In genomic region chr6:90098025-90098474, GRCh38 we compare ENCODE assay signal across 8 cellular contexts.
A peak's percentile ranks its signal among the peaks of the same experiment; 100 is the strongest.
DNase-seq lines count a peak whose midpoint lies in the region; ATAC-seq and TF ChIP-seq lines count a peak whose summit lies in the region.

No MANE protein-coding gene starts in this region.

- H3K27me3 Mint-ChIP-seq in Caco-2 (ENCODE audit: insufficient read depth, unreplicated experiment) = peaks cover 19% of the 10 kb centered on the region
- H3K27me3 Mint-ChIP-seq in natural killer cell treated with Interleukin-12 subunit alpha and Interleukin-12 subunit beta and Interleukin-15 and Interleukin-18, amount 100 ng/mL, for 72 hours = peaks cover 16 to 22% of the 10 kb centered on the region in 2 donors
- H3K27me3 Mint-ChIP-seq in activated T-helper 17 cell treated with anti-CD3 and anti-CD28 coated beads, Interleukin-2, amount 50 U/mL, for 72 hours = no peaks in the 10 kb centered on the region

- no peak overlapping the region for H3K4me3 ChIP-seq in Caco-2 (ENCODE audit: low read depth, low read length)

- DNase-seq in Caco-2 (no peak), NOMO-1 treated with dmso at 0.1 percent for 144 hours (lab: John Stamatoyannopoulos, UW; ENCODE audit: unreplicated experiment) (peak; percentile 44), epidermal melanocyte (ENCODE audit: insufficient read length, low spot score) (peak; percentile 20), GM10266 (ENCODE audit: extremely low spot score) (no peak), NCI-H1092 (lab: John Stamatoyannopoulos, UW) (no peak), DMS79 (lab: John Stamatoyannopoulos, UW) (no peak)
- no peak for DNase-seq in natural killer cell treated with Interleukin-12 subunit alpha and Interleukin-12 subunit beta and Interleukin-15 and Interleukin-18, amount 100 ng/mL, for 72 hours (ENCODE audit: low spot score)

- peak; percentile 22 to 31 for TF ChIP-seq CTCF in Caco-2 (IDR thresholded peaks at IDR 0.05; ENCODE audit: insufficient read depth in 1 of 2, low read depth in 1 of 2, low read length in 1 of 2, severe bottlenecking in 1 of 2, unreplicated experiment in 1 of 2)
- no peak for TF ChIP-seq CTCF in GM10266 (IDR thresholded peaks at IDR 0.05; ENCODE audit: control insufficient read depth, insufficient read depth, low read depth, missing control alignments)

- intact Hi-C loops in Caco-2 (cut with micrococcal nuclease; ENCODE audit: unreplicated experiment) = no loop called here

- no peaks in the 10 kb centered on the region for H3K27me3 ChIP-seq in Caco-2 (replicated peaks; ENCODE audit: control insufficient read depth, insufficient read depth, low read length)

- POLR2A ChIA-PET in Caco-2 (lab: Charles Lee) = no interaction called here

- no peak overlapping the region for H3K4me3 Mint-ChIP-seq in Caco-2 (ENCODE audit: unreplicated experiment)
- no peak overlapping the region for H3K4me3 Mint-ChIP-seq in natural killer cell treated with Interleukin-12 subunit alpha and Interleukin-12 subunit beta and Interleukin-15 and Interleukin-18, amount 100 ng/mL, for 72 hours
- no peak overlapping the region for H3K4me3 Mint-ChIP-seq in activated T-helper 17 cell treated with anti-CD3 and anti-CD28 coated beads, Interleukin-2, amount 50 U/mL, for 72 hours

- no peaks in the 10 kb centered on the region for H3K9me3 ChIP-seq in Caco-2

- CTCF ChIA-PET in Caco-2 (lab: Charles Lee) = interaction anchor here (0.6 to 1.0 kb wide), 3 partner anchors 120 to 381 kb away, joined by 3 to 6 read pairs (median 4); no protein-coding TSS in a partner anchor

- peak; percentile 70 to 72 for ATAC-seq in natural killer cell treated with Interleukin-12 subunit alpha and Interleukin-12 subunit beta and Interleukin-15 and Interleukin-18, amount 100 ng/mL, for 72 hours
- ATAC-seq in activated T-helper 17 cell treated with anti-CD3 and anti-CD28 coated beads, Interleukin-2, amount 50 U/mL, for 72 hours (replicated peaks) = no peak

- BruUV-seq in Caco-2 (replicated peaks; lab: Mats Ljungman, UMichigan) = no TSS peak

- H3K36me3 Mint-ChIP-seq in Caco-2 (ENCODE audit: insufficient read depth, unreplicated experiment) = no peaks in the 10 kb centered on the region
- no peaks in the 10 kb centered on the region for H3K36me3 Mint-ChIP-seq in natural killer cell treated with Interleukin-12 subunit alpha and Interleukin-12 subunit beta and Interleukin-15 and Interleukin-18, amount 100 ng/mL, for 72 hours
- H3K36me3 Mint-ChIP-seq in activated T-helper 17 cell treated with anti-CD3 and anti-CD28 coated beads, Interleukin-2, amount 50 U/mL, for 72 hours (ENCODE audit: low read depth) = no peaks in the 10 kb centered on the region

- H3K9me3 Mint-ChIP-seq in Caco-2 (ENCODE audit: unreplicated experiment) = no peaks in the 10 kb centered on the region
- H3K9me3 Mint-ChIP-seq in natural killer cell treated with Interleukin-12 subunit alpha and Interleukin-12 subunit beta and Interleukin-15 and Interleukin-18, amount 100 ng/mL, for 72 hours = no peaks in the 10 kb centered on the region
- no peaks in the 10 kb centered on the region for H3K9me3 Mint-ChIP-seq in activated T-helper 17 cell treated with anti-CD3 and anti-CD28 coated beads, Interleukin-2, amount 50 U/mL, for 72 hours

- H3K4me1 ChIP-seq in Caco-2 = no peaks in the 10 kb centered on the region

- H3K4me1 Mint-ChIP-seq in Caco-2 (ENCODE audit: low read depth, unreplicated experiment) = peaks cover 1% of the 10 kb centered on the region
- peaks cover 12 to 25% of the 10 kb centered on the region in 2 donors for H3K4me1 Mint-ChIP-seq in natural killer cell treated with Interleukin-12 subunit alpha and Interleukin-12 subunit beta and Interleukin-15 and Interleukin-18, amount 100 ng/mL, for 72 hours (ENCODE audit: low read depth in 2 of 2)
- H3K4me1 Mint-ChIP-seq in activated T-helper 17 cell treated with anti-CD3 and anti-CD28 coated beads, Interleukin-2, amount 50 U/mL, for 72 hours = peaks cover 23% of the 10 kb centered on the region

- no peak overlapping the region for H3K27ac Mint-ChIP-seq in Caco-2 (ENCODE audit: unreplicated experiment)
- H3K27ac Mint-ChIP-seq in natural killer cell treated with Interleukin-12 subunit alpha and Interleukin-12 subunit beta and Interleukin-15 and Interleukin-18, amount 100 ng/mL, for 72 hours = peak overlapping the region; percentile 48 to 62
- no peak overlapping the region for H3K27ac Mint-ChIP-seq in activated T-helper 17 cell treated with anti-CD3 and anti-CD28 coated beads, Interleukin-2, amount 50 U/mL, for 72 hours

- no peaks in the 10 kb centered on the region for H3K36me3 ChIP-seq in Caco-2 (ENCODE audit: control insufficient read depth, insufficient read depth, low read length)

Comparison
In these comparisons a context has a peak if more than half of its experiments do, and no peak if none do; other contexts are left out.
1. DNase-seq: peak in NOMO-1 treated with dmso at 0.1 percent for 144 hours (single experiment) and epidermal melanocyte (single experiment); none in Caco-2 (0 of 2), natural killer cell treated with Interleukin-12 subunit alpha and Interleukin-12 subunit beta and Interleukin-15 and Interleukin-18, amount 100 ng/mL, for 72 hours (single experiment), GM10266 (single experiment), NCI-H1092 (single experiment) and DMS79 (single experiment).
2. H3K27ac Mint-ChIP-seq: peak in natural killer cell treated with Interleukin-12 subunit alpha and Interleukin-12 subunit beta and Interleukin-15 and Interleukin-18, amount 100 ng/mL, for 72 hours (2 of 2); none in Caco-2 (single experiment) and activated T-helper 17 cell treated with anti-CD3 and anti-CD28 coated beads, Interleukin-2, amount 50 U/mL, for 72 hours (single experiment).